In genomic region chr10:36534471-36535002, GRCh38 we compare ENCODE assay signal across 9 cellular contexts.
DNase-seq lines count a peak whose midpoint lies in the region; ATAC-seq and TF ChIP-seq lines count a peak whose summit lies in the region.
"Had no signal": no experiment of that assay in that cellular context is flagged by ENCODE, and none has a peak within 500 bp of the region (broad histone marks: within the 10 kb centered on the region; RNA-seq: fewer than 3 reads in every experiment).

No MANE protein-coding gene starts in this region.

- H3K9me3 ChIP-seq in adipocyte (ENCODE audit: control insufficient read depth, low read length): peaks cover 11% of the 10 kb centered on the region

- peak overlapping the region; percentile 86 for H3K27ac Mint-ChIP-seq in osteocyte (ENCODE audit: unreplicated experiment)
- H3K27ac Mint-ChIP-seq: activated naive CD4-positive, alpha-beta T cell treated with anti-CD3 and anti-CD28 coated beads, Interleukin-2, amount 50 U/mL, for 72 hours had no signal

- H3K27me3 ChIP-seq in adipocyte (replicated peaks; ENCODE audit: control insufficient read depth, insufficient read depth, low read length): no peaks in the 10 kb centered on the region

- H3K4me1 Mint-ChIP-seq in osteocyte (ENCODE audit: unreplicated experiment): peaks cover 33% of the 10 kb centered on the region

- peak overlapping the region; percentile 23 for H3K4me3 Mint-ChIP-seq in osteocyte (ENCODE audit: unreplicated experiment)

- peaks cover under 1% of the 10 kb centered on the region for H3K9me3 Mint-ChIP-seq in osteocyte (ENCODE audit: unreplicated experiment)

- ATAC-seq in GM19463 (IDR thresholded peaks at IDR 0.05; ENCODE audit: unreplicated experiment): peak; percentile 99
- ATAC-seq in HG03469 (IDR thresholded peaks at IDR 0.05; ENCODE audit: unreplicated experiment): peak; percentile 94

- peak; percentile 39 for DNase-seq in AG08396 (ENCODE audit: low spot score)
- DNase-seq in adipocyte (ENCODE audit: low read depth): peak; percentile 88
- no peak for DNase-seq in osteocyte (ENCODE audit: extremely low spot score, unreplicated experiment)
- no peak for DNase-seq in activated CD8-positive, alpha-beta memory T cell treated with anti-CD3 and anti-CD28 coated beads, Interleukin-2, amount 50 U/mL, for 4 hours
- no peak for DNase-seq in middle frontal gyrus (ENCODE audit: extremely low spot score, low spot score)
- no peak for DNase-seq in NCI-H2029 (lab: John Stamatoyannopoulos, UW)

- H3K4me1 ChIP-seq in adipocyte (ENCODE audit: control insufficient read depth, insufficient read depth, low read length): no peaks in the 10 kb centered on the region

- no peak for TF ChIP-seq CTCF in osteocyte (IDR thresholded peaks at IDR 0.05)

- no peak overlapping the region for H3K9ac ChIP-seq in adipocyte (ENCODE audit: low read length)

- H3K27me3 Mint-ChIP-seq in osteocyte (ENCODE audit: unreplicated experiment): no peaks in the 10 kb centered on the region

- H3K36me3 Mint-ChIP-seq in osteocyte (ENCODE audit: unreplicated experiment): peaks cover under 1% of the 10 kb centered on the region
- H3K36me3 Mint-ChIP-seq: activated naive CD4-positive, alpha-beta T cell treated with anti-CD3 and anti-CD28 coated beads, Interleukin-2, amount 50 U/mL, for 72 hours had no signal

- no peak overlapping the region for H3K4me3 ChIP-seq in adipocyte (ENCODE audit: low read length)

- no peaks in the 10 kb centered on the region for H3K36me3 ChIP-seq in adipocyte (ENCODE audit: control insufficient read depth, insufficient read depth, low read length, severe bottlenecking)

Comparison
In these comparisons a context has a peak if more than half of its experiments do, and no peak if none do; other contexts are left out.
1. DNase-seq: peak in AG08396 (single experiment) and adipocyte (single experiment); none in osteocyte (single experiment), activated CD8-positive, alpha-beta memory T cell treated with anti-CD3 and anti-CD28 coated beads, Interleukin-2, amount 50 U/mL, for 4 hours (single experiment), middle frontal gyrus (single experiment) and NCI-H2029 (single experiment).